ENCODE assay signal across 8 cellular contexts in the genomic region with DNA sequence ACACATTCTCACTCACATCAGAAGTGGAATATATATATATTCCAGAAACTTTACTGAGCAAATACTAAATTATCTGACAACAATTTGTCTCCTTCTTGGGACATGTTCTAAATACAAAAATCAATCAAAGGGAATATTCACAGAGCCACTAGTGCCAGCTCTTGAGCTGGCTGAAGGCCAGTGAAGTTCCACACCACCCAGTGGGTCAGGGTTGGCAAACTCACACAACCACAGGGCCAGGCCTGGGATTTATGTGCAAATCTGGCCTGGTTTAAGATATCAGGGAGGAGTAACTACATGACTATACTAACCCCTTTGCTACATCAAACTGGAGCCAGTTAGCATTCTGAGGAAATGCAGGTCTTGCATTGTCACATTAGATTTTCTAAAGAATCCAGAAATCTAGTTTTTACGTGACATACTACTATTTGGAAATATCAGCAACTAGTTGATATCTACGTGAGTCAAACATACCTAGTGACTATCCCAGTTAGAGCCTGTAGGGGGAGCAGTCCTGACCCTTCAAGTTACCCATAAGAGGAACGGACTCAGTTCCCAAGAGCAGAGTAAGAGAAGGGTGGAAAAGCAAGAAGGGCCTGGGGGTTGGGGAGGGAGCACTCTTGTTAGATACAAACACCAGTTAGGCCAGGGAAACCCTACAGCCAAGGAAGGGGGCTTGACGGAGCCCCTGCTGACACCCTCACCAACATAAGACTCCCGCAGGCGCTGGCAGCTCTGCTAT.
A peak's percentile ranks its signal among the peaks of the same experiment; 100 is the strongest.
DNase-seq lines count a peak whose midpoint lies in the region; ATAC-seq and TF ChIP-seq lines count a peak whose summit lies in the region.

No MANE protein-coding gene starts in this region.

- H3K36me3 ChIP-seq in OCI-LY7 (ENCODE audit: insufficient read depth, low read length) = no peaks in the 10 kb centered on the region

- no peak overlapping the region for H3K27ac Mint-ChIP-seq in glutamatergic neuron (ENCODE audit: unreplicated experiment)

- no peak overlapping the region for H3K4me3 Mint-ChIP-seq in glutamatergic neuron (ENCODE audit: unreplicated experiment)

- H3K4me2 ChIP-seq in OCI-LY7 (ENCODE audit: low read length) = no peak overlapping the region

- no peaks in the 10 kb centered on the region for H3K9me3 ChIP-seq in OCI-LY7 (ENCODE audit: low read length)

- no peaks in the 10 kb centered on the region for H3K4me1 Mint-ChIP-seq in glutamatergic neuron (ENCODE audit: low read depth, unreplicated experiment)

- H4K20me1 ChIP-seq in OCI-LY7 (ENCODE audit: insufficient read depth, low read length) = no peaks in the 10 kb centered on the region

- intact Hi-C loops in OCI-LY7 (cut with micrococcal nuclease; ENCODE audit: unreplicated experiment) = no loop called here

- peaks cover 2% of the 10 kb centered on the region for H3K27me3 Mint-ChIP-seq in glutamatergic neuron (ENCODE audit: unreplicated experiment)

- no peak overlapping the region for H2AFZ ChIP-seq in OCI-LY7 (ENCODE audit: low read length)

- H3K9me2 ChIP-seq in OCI-LY7 (ENCODE audit: insufficient read depth, low read length) = no peaks in the 10 kb centered on the region

- no peaks in the 10 kb centered on the region for H3K9me3 Mint-ChIP-seq in glutamatergic neuron (ENCODE audit: unreplicated experiment)

- H3K36me3 Mint-ChIP-seq in glutamatergic neuron (ENCODE audit: unreplicated experiment) = no peaks in the 10 kb centered on the region

- H3K4me1 ChIP-seq in OCI-LY7 (ENCODE audit: insufficient read depth, low read length, poor library complexity, severe bottlenecking) = no peaks in the 10 kb centered on the region

- TF ChIP-seq CTCF in AG09319 (IDR thresholded peaks at IDR 0.05; ENCODE audit: low read depth, low read length) = peak; percentile 43
- peak; percentile 74 for TF ChIP-seq CTCF in OCI-LY7 (conservative IDR thresholded peaks at IDR 0.05; ENCODE audit: low read length)
- peak; percentile 78 for TF ChIP-seq CTCF in glutamatergic neuron (IDR thresholded peaks at IDR 0.05; ENCODE audit: partially characterized antibody, unreplicated experiment)
- no peak for TF ChIP-seq CTCF in omental fat pad (IDR thresholded peaks at IDR 0.05)

- no TSS peak for BruUV-seq in OCI-LY7 (replicated peaks; lab: Mats Ljungman, UMichigan)

- no peak overlapping the region for H3K4me3 ChIP-seq in OCI-LY7 (ENCODE audit: low read depth, low read length, poor library complexity, severe bottlenecking)

- no peaks in the 10 kb centered on the region for H3K79me2 ChIP-seq in OCI-LY7 (ENCODE audit: insufficient read depth, low read depth, low read length)

- no peak overlapping the region for H3K27ac ChIP-seq in OCI-LY7 (ENCODE audit: low read depth, low read length, poor library complexity, severe bottlenecking)

- POLR2A ChIA-PET in OCI-LY7 (lab: Charles Lee) = no interaction called here

- ATAC-seq in GM19351 (IDR thresholded peaks at IDR 0.05; ENCODE audit: unreplicated experiment) = peak; percentile 84
- no peak for ATAC-seq in HG02884 (IDR thresholded peaks at IDR 0.05; ENCODE audit: unreplicated experiment)
- no peak for ATAC-seq in omental fat pad (ENCODE audit: low FRiP score)

- DNase-seq in AG09319 (ENCODE audit: extremely low read depth, low read depth) (no peak), OCI-LY7 (ENCODE audit: low spot score) (peak; percentile 7), glutamatergic neuron (no peak), NK-92 (lab: John Stamatoyannopoulos, UW; ENCODE audit: unreplicated experiment) (no peak), omental fat pad (ENCODE audit: low spot score) (no peak), activated gamma-delta T cell treated with Interleukin-2 at 50 U/mL for 16 hours (no peak)

- CTCF ChIA-PET in OCI-LY7 (lab: Charles Lee; ENCODE audit: unreplicated experiment) = no interaction called here

Comparison
In these comparisons a context has a peak if more than half of its experiments do, and no peak if none do; other contexts are left out.
1. CTCF ChIP-seq: peak in AG09319 (single experiment), OCI-LY7 (single experiment) and glutamatergic neuron (single experiment); none in omental fat pad (0 of 3).